1 cellular context compared by ENCODE assay signal in the genomic region with DNA sequence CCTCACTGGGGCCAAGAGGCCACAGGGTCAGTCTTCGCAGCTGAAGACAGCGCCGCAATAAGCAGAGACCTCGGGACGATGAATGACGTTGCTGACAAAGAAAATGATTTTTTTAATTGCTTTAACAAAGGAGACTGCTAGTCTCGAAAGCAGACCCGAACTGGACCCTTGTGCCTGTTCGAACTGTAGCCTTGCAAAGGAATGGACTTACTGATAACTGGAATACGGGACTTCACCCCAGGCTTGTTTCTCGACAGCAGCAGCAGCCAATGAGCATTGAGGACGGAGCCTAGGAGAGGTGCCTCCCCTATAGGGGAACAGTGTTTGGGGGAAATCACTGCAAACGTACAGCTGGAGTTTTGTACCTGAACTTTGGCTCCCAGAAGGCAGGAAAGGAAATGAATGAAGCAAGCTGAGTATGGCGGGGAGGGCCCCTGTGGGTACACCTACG.
A peak's percentile ranks its signal among the peaks of the same experiment; 100 is the strongest.
TF ChIP-seq lines count a peak whose summit lies in the region.

No MANE protein-coding gene starts in this region.

TF ChIP-seq in HepG2, 621 proteins besides CTCF, POLR2A, EP300 and RAD21 (continued from another document and continues in another):
- TF ChIP-seq, protein P1, sequence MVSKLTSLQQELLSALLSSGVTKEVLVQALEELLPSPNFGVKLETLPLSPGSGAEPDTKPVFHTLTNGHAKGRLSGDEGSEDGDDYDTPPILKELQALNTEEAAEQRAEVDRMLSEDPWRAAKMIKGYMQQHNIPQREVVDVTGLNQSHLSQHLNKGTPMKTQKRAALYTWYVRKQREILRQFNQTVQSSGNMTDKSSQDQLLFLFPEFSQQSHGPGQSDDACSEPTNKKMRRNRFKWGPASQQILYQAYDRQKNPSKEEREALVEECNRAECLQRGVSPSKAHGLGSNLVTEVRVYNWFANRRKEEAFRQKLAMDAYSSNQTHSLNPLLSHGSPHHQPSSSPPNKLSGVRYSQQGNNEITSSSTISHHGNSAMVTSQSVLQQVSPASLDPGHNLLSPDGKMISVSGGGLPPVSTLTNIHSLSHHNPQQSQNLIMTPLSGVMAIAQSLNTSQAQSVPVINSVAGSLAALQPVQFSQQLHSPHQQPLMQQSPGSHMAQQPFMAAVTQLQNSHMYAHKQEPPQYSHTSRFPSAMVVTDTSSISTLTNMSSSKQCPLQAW (CRISPR knock-in tag; IDR thresholded peaks at IDR 0.05) = peak; percentile 86
- TF ChIP-seq ZBTB20 (CRISPR knock-in tag; IDR thresholded peaks at IDR 0.05; ENCODE audit: borderline replicate concordance, low read depth) = peak; percentile 94; the same call in 1 of the 2 replicates
- TF ChIP-seq SMYD3 (CRISPR knock-in tag; IDR thresholded peaks at IDR 0.05) = no peak
- no peak for TF ChIP-seq ATF7 (IDR thresholded peaks at IDR 0.05)
- no peak for TF ChIP-seq ATF7 (CRISPR knock-in tag; IDR thresholded peaks at IDR 0.05)
- peak; percentile 93 for TF ChIP-seq HDAC1 (CRISPR knock-in tag; IDR thresholded peaks at IDR 0.05)
- no peak for TF ChIP-seq ZNF121 (CRISPR knock-in tag; IDR thresholded peaks at IDR 0.05)
- TF ChIP-seq, protein P2, sequence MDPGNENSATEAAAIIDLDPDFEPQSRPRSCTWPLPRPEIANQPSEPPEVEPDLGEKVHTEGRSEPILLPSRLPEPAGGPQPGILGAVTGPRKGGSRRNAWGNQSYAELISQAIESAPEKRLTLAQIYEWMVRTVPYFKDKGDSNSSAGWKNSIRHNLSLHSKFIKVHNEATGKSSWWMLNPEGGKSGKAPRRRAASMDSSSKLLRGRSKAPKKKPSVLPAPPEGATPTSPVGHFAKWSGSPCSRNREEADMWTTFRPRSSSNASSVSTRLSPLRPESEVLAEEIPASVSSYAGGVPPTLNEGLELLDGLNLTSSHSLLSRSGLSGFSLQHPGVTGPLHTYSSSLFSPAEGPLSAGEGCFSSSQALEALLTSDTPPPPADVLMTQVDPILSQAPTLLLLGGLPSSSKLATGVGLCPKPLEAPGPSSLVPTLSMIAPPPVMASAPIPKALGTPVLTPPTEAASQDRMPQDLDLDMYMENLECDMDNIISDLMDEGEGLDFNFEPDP (CRISPR knock-in tag; conservative IDR thresholded peaks at IDR 0.05) = no peak
- no peak; the same call in 1 of the 2 replicates for TF ChIP-seq KDM3A (CRISPR knock-in tag; IDR thresholded peaks at IDR 0.05; ENCODE audit: low read depth)
- TF ChIP-seq, protein P3, sequence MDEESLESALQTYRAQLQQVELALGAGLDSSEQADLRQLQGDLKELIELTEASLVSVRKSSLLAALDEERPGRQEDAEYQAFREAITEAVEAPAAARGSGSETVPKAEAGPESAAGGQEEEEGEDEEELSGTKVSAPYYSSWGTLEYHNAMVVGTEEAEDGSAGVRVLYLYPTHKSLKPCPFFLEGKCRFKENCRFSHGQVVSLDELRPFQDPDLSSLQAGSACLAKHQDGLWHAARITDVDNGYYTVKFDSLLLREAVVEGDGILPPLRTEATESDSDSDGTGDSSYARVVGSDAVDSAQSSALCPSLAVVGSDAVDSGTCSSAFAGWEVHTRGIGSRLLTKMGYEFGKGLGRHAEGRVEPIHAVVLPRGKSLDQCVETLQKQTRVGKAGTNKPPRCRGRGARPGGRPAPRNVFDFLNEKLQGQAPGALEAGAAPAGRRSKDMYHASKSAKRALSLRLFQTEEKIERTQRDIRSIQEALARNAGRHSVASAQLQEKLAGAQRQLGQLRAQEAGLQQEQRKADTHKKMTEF (CRISPR knock-in tag; IDR thresholded peaks at IDR 0.05) = peak; percentile 63
- TF ChIP-seq, protein P4, sequence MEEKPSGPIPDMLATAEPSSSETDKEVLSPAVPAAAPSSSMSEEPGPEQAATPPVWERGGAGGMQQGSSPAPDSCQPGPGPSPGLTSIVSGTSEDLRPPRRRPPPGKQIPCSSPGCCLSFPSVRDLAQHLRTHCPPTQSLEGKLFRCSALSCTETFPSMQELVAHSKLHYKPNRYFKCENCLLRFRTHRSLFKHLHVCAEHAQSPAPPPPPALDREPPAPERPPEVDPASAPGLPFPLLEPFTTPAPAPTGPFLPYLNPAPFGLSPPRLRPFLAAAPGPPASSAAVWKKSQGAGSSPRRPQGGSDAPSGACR (CRISPR knock-in tag; IDR thresholded peaks at IDR 0.05) = peak; percentile 17; the same call in 1 of the 2 replicates
- 0 out of 2 replicates have a peak, but pooled peaks have one; percentile 11 for TF ChIP-seq ARNTL (CRISPR knock-in tag; IDR thresholded peaks at IDR 0.05)
- TF ChIP-seq, protein P5, sequence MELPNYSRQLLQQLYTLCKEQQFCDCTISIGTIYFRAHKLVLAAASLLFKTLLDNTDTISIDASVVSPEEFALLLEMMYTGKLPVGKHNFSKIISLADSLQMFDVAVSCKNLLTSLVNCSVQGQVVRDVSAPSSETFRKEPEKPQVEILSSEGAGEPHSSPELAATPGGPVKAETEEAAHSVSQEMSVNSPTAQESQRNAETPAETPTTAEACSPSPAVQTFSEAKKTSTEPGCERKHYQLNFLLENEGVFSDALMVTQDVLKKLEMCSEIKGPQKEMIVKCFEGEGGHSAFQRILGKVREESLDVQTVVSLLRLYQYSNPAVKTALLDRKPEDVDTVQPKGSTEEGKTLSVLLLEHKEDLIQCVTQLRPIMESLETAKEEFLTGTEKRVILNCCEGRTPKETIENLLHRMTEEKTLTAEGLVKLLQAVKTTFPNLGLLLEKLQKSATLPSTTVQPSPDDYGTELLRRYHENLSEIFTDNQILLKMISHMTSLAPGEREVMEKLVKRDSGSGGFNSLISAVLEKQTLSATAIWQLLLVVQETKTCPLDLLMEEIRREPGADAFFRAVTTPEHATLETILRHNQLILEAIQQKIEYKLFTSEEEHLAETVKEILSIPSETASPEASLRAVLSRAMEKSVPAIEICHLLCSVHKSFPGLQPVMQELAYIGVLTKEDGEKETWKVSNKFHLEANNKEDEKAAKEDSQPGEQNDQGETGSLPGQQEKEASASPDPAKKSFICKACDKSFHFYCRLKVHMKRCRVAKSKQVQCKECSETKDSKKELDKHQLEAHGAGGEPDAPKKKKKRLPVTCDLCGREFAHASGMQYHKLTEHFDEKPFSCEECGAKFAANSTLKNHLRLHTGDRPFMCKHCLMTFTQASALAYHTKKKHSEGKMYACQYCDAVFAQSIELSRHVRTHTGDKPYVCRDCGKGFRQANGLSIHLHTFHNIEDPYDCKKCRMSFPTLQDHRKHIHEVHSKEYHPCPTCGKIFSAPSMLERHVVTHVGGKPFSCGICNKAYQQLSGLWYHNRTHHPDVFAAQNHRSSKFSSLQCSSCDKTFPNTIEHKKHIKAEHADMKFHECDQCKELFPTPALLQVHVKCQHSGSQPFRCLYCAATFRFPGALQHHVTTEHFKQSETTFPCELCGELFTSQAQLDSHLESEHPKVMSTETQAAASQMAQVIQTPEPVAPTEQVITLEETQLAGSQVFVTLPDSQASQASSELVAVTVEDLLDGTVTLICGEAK (IDR thresholded peaks at IDR 0.05) = no peak
- TF ChIP-seq, protein P5 (CRISPR knock-in tag; IDR thresholded peaks at IDR 0.05) = 0 out of 2 replicates have a peak, but pooled peaks have one; percentile 28
- peak; percentile 100 for TF ChIP-seq GFI1 (CRISPR knock-in tag; IDR thresholded peaks at IDR 0.05; ENCODE audit: borderline replicate concordance)
- 0 out of 2 replicates have a peak, but pooled peaks have one; percentile 22 for TF ChIP-seq SMAD1 (CRISPR knock-in tag; IDR thresholded peaks at IDR 0.05; ENCODE audit: borderline replicate concordance, low read depth)
- no peak for TF ChIP-seq ZNF160 (CRISPR knock-in tag; IDR thresholded peaks at IDR 0.05)
- peak; percentile 54; the same call in 1 of the 2 replicates for TF ChIP-seq IRX3 (CRISPR knock-in tag; IDR thresholded peaks at IDR 0.05; ENCODE audit: borderline replicate concordance, low read depth)
- no peak for TF ChIP-seq ZNF569 (CRISPR knock-in tag; IDR thresholded peaks at IDR 0.05; ENCODE audit: borderline replicate concordance)
- TF ChIP-seq RARA (CRISPR knock-in tag; IDR thresholded peaks at IDR 0.05) = peak; percentile 43; the same call in 1 of the 2 replicates
- TF ChIP-seq, protein P6, sequence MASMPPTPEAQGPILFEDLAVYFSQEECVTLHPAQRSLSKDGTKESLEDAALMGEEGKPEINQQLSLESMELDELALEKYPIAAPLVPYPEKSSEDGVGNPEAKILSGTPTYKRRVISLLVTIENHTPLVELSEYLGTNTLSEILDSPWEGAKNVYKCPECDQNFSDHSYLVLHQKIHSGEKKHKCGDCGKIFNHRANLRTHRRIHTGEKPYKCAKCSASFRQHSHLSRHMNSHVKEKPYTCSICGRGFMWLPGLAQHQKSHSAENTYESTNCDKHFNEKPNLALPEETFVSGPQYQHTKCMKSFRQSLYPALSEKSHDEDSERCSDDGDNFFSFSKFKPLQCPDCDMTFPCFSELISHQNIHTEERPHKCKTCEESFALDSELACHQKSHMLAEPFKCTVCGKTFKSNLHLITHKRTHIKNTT (CRISPR knock-in tag; IDR thresholded peaks at IDR 0.05) = no peak
- TF ChIP-seq, protein P7, sequence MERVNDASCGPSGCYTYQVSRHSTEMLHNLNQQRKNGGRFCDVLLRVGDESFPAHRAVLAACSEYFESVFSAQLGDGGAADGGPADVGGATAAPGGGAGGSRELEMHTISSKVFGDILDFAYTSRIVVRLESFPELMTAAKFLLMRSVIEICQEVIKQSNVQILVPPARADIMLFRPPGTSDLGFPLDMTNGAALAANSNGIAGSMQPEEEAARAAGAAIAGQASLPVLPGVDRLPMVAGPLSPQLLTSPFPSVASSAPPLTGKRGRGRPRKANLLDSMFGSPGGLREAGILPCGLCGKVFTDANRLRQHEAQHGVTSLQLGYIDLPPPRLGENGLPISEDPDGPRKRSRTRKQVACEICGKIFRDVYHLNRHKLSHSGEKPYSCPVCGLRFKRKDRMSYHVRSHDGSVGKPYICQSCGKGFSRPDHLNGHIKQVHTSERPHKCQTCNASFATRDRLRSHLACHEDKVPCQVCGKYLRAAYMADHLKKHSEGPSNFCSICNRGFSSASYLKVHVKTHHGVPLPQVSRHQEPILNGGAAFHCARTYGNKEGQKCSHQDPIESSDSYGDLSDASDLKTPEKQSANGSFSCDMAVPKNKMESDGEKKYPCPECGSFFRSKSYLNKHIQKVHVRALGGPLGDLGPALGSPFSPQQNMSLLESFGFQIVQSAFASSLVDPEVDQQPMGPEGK (CRISPR knock-in tag; IDR thresholded peaks at IDR 0.05) = peak; percentile 95
- TF ChIP-seq RFX5 (IDR thresholded peaks at IDR 0.05; ENCODE audit: low read depth, low read length) = 0 out of 2 replicates have a peak, but pooled peaks have one; percentile 15
- no peak for TF ChIP-seq KDM5B (CRISPR knock-in tag; IDR thresholded peaks at IDR 0.05; ENCODE audit: borderline replicate concordance)
- TF ChIP-seq CENPT (CRISPR knock-in tag; IDR thresholded peaks at IDR 0.05; ENCODE audit: low read depth) = no peak
- TF ChIP-seq DPF2 (CRISPR knock-in tag; IDR thresholded peaks at IDR 0.05; ENCODE audit: borderline replicate concordance, low read depth) = peak; percentile 76
- TF ChIP-seq HNF4A (CRISPR knock-in tag; IDR thresholded peaks at IDR 0.05) = peak; percentile 98
- TF ChIP-seq SAP130 (CRISPR knock-in tag; IDR thresholded peaks at IDR 0.05; ENCODE audit: low read depth) = peak; percentile 94
- TF ChIP-seq, protein P8, sequence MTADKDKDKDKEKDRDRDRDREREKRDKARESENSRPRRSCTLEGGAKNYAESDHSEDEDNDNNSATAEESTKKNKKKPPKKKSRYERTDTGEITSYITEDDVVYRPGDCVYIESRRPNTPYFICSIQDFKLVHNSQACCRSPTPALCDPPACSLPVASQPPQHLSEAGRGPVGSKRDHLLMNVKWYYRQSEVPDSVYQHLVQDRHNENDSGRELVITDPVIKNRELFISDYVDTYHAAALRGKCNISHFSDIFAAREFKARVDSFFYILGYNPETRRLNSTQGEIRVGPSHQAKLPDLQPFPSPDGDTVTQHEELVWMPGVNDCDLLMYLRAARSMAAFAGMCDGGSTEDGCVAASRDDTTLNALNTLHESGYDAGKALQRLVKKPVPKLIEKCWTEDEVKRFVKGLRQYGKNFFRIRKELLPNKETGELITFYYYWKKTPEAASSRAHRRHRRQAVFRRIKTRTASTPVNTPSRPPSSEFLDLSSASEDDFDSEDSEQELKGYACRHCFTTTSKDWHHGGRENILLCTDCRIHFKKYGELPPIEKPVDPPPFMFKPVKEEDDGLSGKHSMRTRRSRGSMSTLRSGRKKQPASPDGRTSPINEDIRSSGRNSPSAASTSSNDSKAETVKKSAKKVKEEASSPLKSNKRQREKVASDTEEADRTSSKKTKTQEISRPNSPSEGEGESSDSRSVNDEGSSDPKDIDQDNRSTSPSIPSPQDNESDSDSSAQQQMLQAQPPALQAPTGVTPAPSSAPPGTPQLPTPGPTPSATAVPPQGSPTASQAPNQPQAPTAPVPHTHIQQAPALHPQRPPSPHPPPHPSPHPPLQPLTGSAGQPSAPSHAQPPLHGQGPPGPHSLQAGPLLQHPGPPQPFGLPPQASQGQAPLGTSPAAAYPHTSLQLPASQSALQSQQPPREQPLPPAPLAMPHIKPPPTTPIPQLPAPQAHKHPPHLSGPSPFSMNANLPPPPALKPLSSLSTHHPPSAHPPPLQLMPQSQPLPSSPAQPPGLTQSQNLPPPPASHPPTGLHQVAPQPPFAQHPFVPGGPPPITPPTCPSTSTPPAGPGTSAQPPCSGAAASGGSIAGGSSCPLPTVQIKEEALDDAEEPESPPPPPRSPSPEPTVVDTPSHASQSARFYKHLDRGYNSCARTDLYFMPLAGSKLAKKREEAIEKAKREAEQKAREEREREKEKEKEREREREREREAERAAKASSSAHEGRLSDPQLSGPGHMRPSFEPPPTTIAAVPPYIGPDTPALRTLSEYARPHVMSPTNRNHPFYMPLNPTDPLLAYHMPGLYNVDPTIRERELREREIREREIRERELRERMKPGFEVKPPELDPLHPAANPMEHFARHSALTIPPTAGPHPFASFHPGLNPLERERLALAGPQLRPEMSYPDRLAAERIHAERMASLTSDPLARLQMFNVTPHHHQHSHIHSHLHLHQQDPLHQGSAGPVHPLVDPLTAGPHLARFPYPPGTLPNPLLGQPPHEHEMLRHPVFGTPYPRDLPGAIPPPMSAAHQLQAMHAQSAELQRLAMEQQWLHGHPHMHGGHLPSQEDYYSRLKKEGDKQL (CRISPR knock-in tag; IDR thresholded peaks at IDR 0.05; ENCODE audit: low read depth) = no peak
- TF ChIP-seq ZNF644 (CRISPR knock-in tag; IDR thresholded peaks at IDR 0.05; ENCODE audit: low read depth) = peak; percentile 23; the same call in 1 of the 2 replicates
